9 cellular contexts compared by ENCODE assay signal in the genomic region with DNA sequence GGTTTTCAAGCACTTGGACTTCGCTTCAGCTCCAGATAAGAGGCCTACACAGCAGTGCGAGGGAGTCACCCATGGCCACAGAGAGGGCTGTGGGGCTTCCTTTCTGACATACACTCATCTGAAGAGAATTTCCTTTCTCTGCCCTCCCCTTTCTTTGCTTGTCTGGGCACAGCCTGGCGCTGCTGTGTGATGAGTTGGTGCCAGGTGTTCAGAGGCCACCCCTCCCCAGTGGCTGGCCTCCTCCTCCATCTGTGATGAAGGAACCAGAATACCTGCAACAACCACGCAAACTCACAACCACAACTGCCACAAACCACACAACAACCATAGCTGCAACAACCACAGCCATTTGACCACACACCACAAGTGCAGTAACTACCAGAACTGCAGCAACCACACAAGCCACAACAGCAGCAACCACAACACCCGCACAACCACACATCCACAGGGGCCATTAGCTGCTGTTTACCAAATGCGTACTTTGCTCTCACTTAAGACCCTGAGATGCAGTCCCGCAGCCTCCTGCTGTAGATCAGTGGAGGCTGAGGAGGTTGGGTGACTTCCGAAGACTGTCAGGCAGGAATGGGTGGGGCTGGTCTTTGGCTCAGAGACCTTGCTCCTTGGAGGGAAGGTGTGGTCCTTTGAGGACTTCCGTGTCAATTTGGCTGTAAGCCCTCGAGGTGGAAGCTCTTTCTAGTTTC.
DNase-seq lines count a peak whose midpoint lies in the region; ATAC-seq and TF ChIP-seq lines count a peak whose summit lies in the region.
"Had no signal": no experiment of that assay in that cellular context is flagged by ENCODE, and none has a peak within 500 bp of the region (broad histone marks: within the 10 kb centered on the region; RNA-seq: fewer than 3 reads in every experiment).

No MANE protein-coding gene starts in this region.

- H3K9ac ChIP-seq in colonic mucosa (ENCODE audit: low read depth in 2 of 2, low read length in 2 of 2) = peak overlapping the region in 1 of 2 donors; percentile 9

- H3K9me3 ChIP-seq in colonic mucosa (no peaks in the 10 kb centered on the region), OCI-LY7 (ENCODE audit: low read length) (0 out of 2 replicates have a peak, but pooled peaks cover 15% of the 10 kb centered on the region)

- CTCF ChIA-PET in OCI-LY7 (lab: Charles Lee; ENCODE audit: unreplicated experiment) = no interaction called here

- no peak overlapping the region for H3K4me3 ChIP-seq in colonic mucosa
- H3K4me3 ChIP-seq in OCI-LY7 (ENCODE audit: low read depth, low read length, poor library complexity, severe bottlenecking) = no peak overlapping the region
- H3K4me3 ChIP-seq: skin epidermis had no signal

- no TSS peak for BruUV-seq in OCI-LY7 (replicated peaks; lab: Mats Ljungman, UMichigan)

- intact Hi-C loops in colonic mucosa (cut with DNase I) (no loop called here), OCI-LY7 (cut with micrococcal nuclease; ENCODE audit: unreplicated experiment) (no loop called here)

- DNase-seq in HT-29 (ENCODE audit: low spot score) (peak; percentile 64), UCSD-AML1 (lab: John Stamatoyannopoulos, UW; ENCODE audit: unreplicated experiment) (peak; percentile 73), colonic mucosa (peak; percentile 82), OCI-LY7 (ENCODE audit: low spot score) (no peak), COLO668 (lab: John Stamatoyannopoulos, UW; ENCODE audit: unreplicated experiment) (no peak)
- peak; percentile 15 for DNase-seq in stimulated activated CD8-positive, alpha-beta memory T cell treated with anti-CD3 and anti-CD28 coated beads, Interleukin-4, amount 100 ng/mL, for 24 hours (ENCODE audit: low read depth)

- no peak overlapping the region for H2AFZ ChIP-seq in OCI-LY7 (ENCODE audit: low read length)

- no peaks in the 10 kb centered on the region for H3K27me3 ChIP-seq in colonic mucosa

- POLR2A ChIA-PET in OCI-LY7 (lab: Charles Lee) = interaction anchor here (1.1 kb wide), 1 partner anchor 120 kb away, joined by 3 read pairs; no protein-coding TSS in a partner anchor

- no peaks in the 10 kb centered on the region for H3K36me3 ChIP-seq in colonic mucosa
- H3K36me3 ChIP-seq in OCI-LY7 (ENCODE audit: insufficient read depth, low read length) = no peaks in the 10 kb centered on the region

- H3K4me2 ChIP-seq in OCI-LY7 (ENCODE audit: low read length) = no peak overlapping the region

- TF ChIP-seq CTCF in colonic mucosa (IDR thresholded peaks at IDR 0.05) (no peak), OCI-LY7 (conservative IDR thresholded peaks at IDR 0.05; ENCODE audit: low read length) (no peak)

- H3K9me2 ChIP-seq in OCI-LY7 (ENCODE audit: insufficient read depth, low read length) = no peaks in the 10 kb centered on the region

- H3K27ac ChIP-seq in colonic mucosa (no peak overlapping the region), OCI-LY7 (ENCODE audit: low read depth, low read length, poor library complexity, severe bottlenecking) (no peak overlapping the region)

- H4K20me1 ChIP-seq in OCI-LY7 (ENCODE audit: insufficient read depth, low read length) = no peaks in the 10 kb centered on the region

- peaks cover 7% of the 10 kb centered on the region for H3K4me1 ChIP-seq in colonic mucosa
- H3K4me1 ChIP-seq in OCI-LY7 (ENCODE audit: insufficient read depth, low read length, poor library complexity, severe bottlenecking) = no peaks in the 10 kb centered on the region

- no peak for ATAC-seq in GM21619 (IDR thresholded peaks at IDR 0.05; ENCODE audit: unreplicated experiment)
- ATAC-seq in GM18502 (IDR thresholded peaks at IDR 0.05; ENCODE audit: poor library complexity, unreplicated experiment) = no peak

- no peaks in the 10 kb centered on the region for H3K79me2 ChIP-seq in OCI-LY7 (ENCODE audit: insufficient read depth, low read depth, low read length)

Comparison
In these comparisons a context has a peak if more than half of its experiments do, and no peak if none do; other contexts are left out.
1. DNase-seq: peak in HT-29 (single experiment), UCSD-AML1 (single experiment), colonic mucosa (single experiment) and stimulated activated CD8-positive, alpha-beta memory T cell treated with anti-CD3 and anti-CD28 coated beads, Interleukin-4, amount 100 ng/mL, for 24 hours (single experiment); none in OCI-LY7 (single experiment) and COLO668 (single experiment).